Comparison of ENCODE assay signal across 8 cellular contexts in the genomic region with DNA sequence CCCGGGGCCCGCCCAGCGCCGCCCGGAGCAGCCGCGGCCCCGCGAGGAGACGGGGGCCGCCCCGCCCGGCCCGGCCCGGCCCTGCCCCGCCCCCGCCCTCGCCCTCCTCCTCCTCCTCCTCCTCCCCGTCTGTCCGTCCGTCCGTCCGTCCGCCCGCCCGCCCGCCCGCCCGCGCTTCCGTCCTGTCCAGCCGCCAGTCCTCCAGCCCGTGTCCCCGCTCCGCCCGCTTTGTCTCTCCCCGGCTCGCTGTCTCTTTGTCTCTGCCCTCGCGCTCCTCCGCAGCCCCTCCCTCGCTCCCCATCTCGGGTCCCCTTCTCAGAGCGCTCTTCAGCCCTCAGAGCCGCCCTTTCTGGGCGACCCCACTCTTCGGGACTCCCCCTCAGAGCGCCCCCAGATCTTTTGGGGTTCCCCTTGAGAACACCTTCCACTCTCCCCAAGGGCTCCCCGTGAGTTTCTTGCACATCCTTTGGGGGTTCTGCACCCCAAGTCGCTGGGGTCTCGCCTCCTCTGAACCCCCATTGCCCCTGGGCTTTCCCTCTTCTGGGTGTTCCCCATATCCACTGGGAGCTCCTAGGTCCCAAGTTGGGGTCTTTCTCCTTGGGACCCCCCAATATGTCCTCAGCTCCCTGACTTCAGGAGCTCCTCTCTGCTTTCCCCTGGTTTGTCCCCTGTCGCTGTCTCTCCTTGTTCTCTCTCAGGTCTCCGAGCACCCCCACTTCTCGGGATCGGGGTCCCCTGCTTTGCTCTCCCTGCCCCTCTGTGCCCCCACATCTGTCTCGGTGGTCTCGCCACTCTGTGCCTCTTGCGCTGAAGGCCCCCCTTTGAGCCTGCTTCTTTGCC.
DNase-seq lines count a peak whose midpoint lies in the region; ATAC-seq and TF ChIP-seq lines count a peak whose summit lies in the region.

No MANE protein-coding gene starts in this region.

- H3K36me3 Mint-ChIP-seq in CD8-positive, alpha-beta T cell = peaks cover 2% of the 10 kb centered on the region
- peaks cover 15% of the 10 kb centered on the region for H3K36me3 Mint-ChIP-seq in endothelial cell (ENCODE audit: low read depth, unreplicated experiment)
- no peaks in the 10 kb centered on the region for H3K36me3 Mint-ChIP-seq in mesothelial cell of epicardium

- H3K9ac ChIP-seq in MM.1S (ENCODE audit: low read length) = peak overlapping the region; percentile 80

- H3K4me3 ChIP-seq in CD8-positive, alpha-beta T cell (ENCODE audit: low read depth, low read length) = peak overlapping the region; percentile 74
- peak overlapping the region; percentile 94 for H3K4me3 ChIP-seq in MM.1S (ENCODE audit: low read length)
- peak overlapping the region; percentile 92 to 97 for H3K4me3 ChIP-seq in tibial artery

- peak overlapping the region; percentile 50 for H3K27ac ChIP-seq in CD8-positive, alpha-beta T cell (ENCODE audit: low read depth, low read length)
- H3K27ac ChIP-seq in MM.1S (ENCODE audit: low read length) = no peak overlapping the region
- peak overlapping the region; percentile 99 for H3K27ac ChIP-seq in tibial artery

- peaks cover 21% of the 10 kb centered on the region for H3K79me2 ChIP-seq in MM.1S (ENCODE audit: low read length)

- POLR2A ChIA-PET in CD8-positive, alpha-beta T cell (lab: Charles Lee) = interaction anchor here (1.1 to 1.7 kb wide), 2 partner anchors 12 to 226 kb away, joined by 3 to 9 read pairs; partner anchors contain the start of gene AAR2

- DNase-seq in CD8-positive, alpha-beta T cell = peak in 6 of 7 experiments; percentile 13 to 63 (median 37)
- no peak for DNase-seq in MM.1S
- peak; percentile 70 for DNase-seq in activated CD8-positive, alpha-beta memory T cell treated with anti-CD3 and anti-CD28 coated beads for 24 hours
- DNase-seq in endothelial cell (ENCODE audit: low spot score) = peak; percentile 60
- DNase-seq in mesothelial cell of epicardium (ENCODE audit: low spot score in 2 of 2, unreplicated experiment in 2 of 2) = peak in 1 of 2 experiments; percentile 58
- DNase-seq in tibial artery = peak; percentile 68 to 86

- peak overlapping the region; percentile 92 for H3K27ac Mint-ChIP-seq in CD8-positive, alpha-beta T cell
- peak overlapping the region; percentile 93 for H3K27ac Mint-ChIP-seq in endothelial cell (ENCODE audit: unreplicated experiment)
- peak overlapping the region; percentile 95 for H3K27ac Mint-ChIP-seq in mesothelial cell of epicardium

- peak; percentile 8 for ATAC-seq in CD8-positive, alpha-beta T cell
- ATAC-seq in GM21390 (IDR thresholded peaks at IDR 0.05; ENCODE audit: unreplicated experiment) (peak; percentile 33), HG03135 (IDR thresholded peaks at IDR 0.05; ENCODE audit: unreplicated experiment) (no peak)

- H3K9me3 ChIP-seq in CD8-positive, alpha-beta T cell (ENCODE audit: low read length) = no peaks in the 10 kb centered on the region
- no peaks in the 10 kb centered on the region for H3K9me3 ChIP-seq in MM.1S (replicated peaks; ENCODE audit: insufficient read depth, low read length)
- no peaks in the 10 kb centered on the region for H3K9me3 ChIP-seq in tibial artery

- H3K9me2 ChIP-seq in MM.1S (replicated peaks; ENCODE audit: insufficient read depth, low read length) = no peaks in the 10 kb centered on the region

- TF ChIP-seq CTCF in CD8-positive, alpha-beta T cell (IDR thresholded peaks at IDR 0.05) = no peak
- TF ChIP-seq CTCF in MM.1S (IDR thresholded peaks at IDR 0.05; ENCODE audit: low read length) (no peak), endothelial cell (IDR thresholded peaks at IDR 0.05; ENCODE audit: unreplicated experiment) (no peak), mesothelial cell of epicardium (IDR thresholded peaks at IDR 0.05; ENCODE audit: unreplicated experiment) (no peak), tibial artery (IDR thresholded peaks at IDR 0.05) (no peak)

- CTCF ChIA-PET in CD8-positive, alpha-beta T cell (lab: Charles Lee) = interaction anchor here (1.3 kb wide), 1 partner anchor 30 kb away, joined by 3 read pairs; no protein-coding TSS in a partner anchor

- H3K36me3 ChIP-seq in CD8-positive, alpha-beta T cell (ENCODE audit: insufficient read depth, low read length) = no peaks in the 10 kb centered on the region
- H3K36me3 ChIP-seq in MM.1S (replicated peaks; ENCODE audit: insufficient read depth, low read length) (no peaks in the 10 kb centered on the region), tibial artery (no peaks in the 10 kb centered on the region)

- no peaks in the 10 kb centered on the region for H4K20me1 ChIP-seq in MM.1S (ENCODE audit: insufficient read depth, low read length)

- H3K27me3 Mint-ChIP-seq in CD8-positive, alpha-beta T cell (ENCODE audit: low read depth) = no peaks in the 10 kb centered on the region
- peaks cover 10% of the 10 kb centered on the region for H3K27me3 Mint-ChIP-seq in endothelial cell (ENCODE audit: unreplicated experiment)
- H3K27me3 Mint-ChIP-seq in mesothelial cell of epicardium (ENCODE audit: low read depth) = no peaks in the 10 kb centered on the region

- peak overlapping the region; percentile 98 for H3K4me2 ChIP-seq in MM.1S (ENCODE audit: low read depth, low read length)

- H3K4me1 Mint-ChIP-seq in CD8-positive, alpha-beta T cell (ENCODE audit: low read depth) = peaks cover 53% of the 10 kb centered on the region
- peaks cover 40% of the 10 kb centered on the region for H3K4me1 Mint-ChIP-seq in endothelial cell (ENCODE audit: unreplicated experiment)
- H3K4me1 Mint-ChIP-seq in mesothelial cell of epicardium = peaks cover 35% of the 10 kb centered on the region

- H3K4me3 Mint-ChIP-seq in CD8-positive, alpha-beta T cell = peak overlapping the region; percentile 92
- peak overlapping the region; percentile 99 for H3K4me3 Mint-ChIP-seq in endothelial cell (ENCODE audit: unreplicated experiment)
- H3K4me3 Mint-ChIP-seq in mesothelial cell of epicardium = peak overlapping the region; percentile 94

- intact Hi-C loops in CD8-positive, alpha-beta T cell (cut with DNase I, micrococcal nuclease) = loop anchor here (1.0 to 10.0 kb wide), 11 partner anchors 30 to 1065 kb away; partner anchors contain the start of genes DSN1 (in 2 of the 2), NDRG3 (in 2 of the 2), RAB5IF (in 2 of the 2) and TGIF2 (in 2 of the 2)
- intact Hi-C loops in tibial artery (cut with DNase I; ENCODE audit: low total_unique reads) = loop anchor here (2.0 kb wide), 1 partner anchor 81 kb away; no protein-coding TSS in a partner anchor

- H3K27me3 ChIP-seq in CD8-positive, alpha-beta T cell (ENCODE audit: insufficient read depth, low read length) = no peaks in the 10 kb centered on the region
- no peaks in the 10 kb centered on the region for H3K27me3 ChIP-seq in MM.1S (replicated peaks; ENCODE audit: insufficient read depth, low read length)
- H3K27me3 ChIP-seq in tibial artery = no peaks in the 10 kb centered on the region

- peak overlapping the region; percentile 86 for H2AFZ ChIP-seq in MM.1S (ENCODE audit: low read length)

- peaks cover 6% of the 10 kb centered on the region; the same call in 1 of the 2 replicates for H3F3A ChIP-seq in MM.1S (ENCODE audit: insufficient read depth, low read length)

- H3K4me1 ChIP-seq in CD8-positive, alpha-beta T cell (ENCODE audit: insufficient read depth, low read length) = peaks cover 54% of the 10 kb centered on the region
- peaks cover 38% of the 10 kb centered on the region for H3K4me1 ChIP-seq in MM.1S (ENCODE audit: low read length)
- peaks cover 5 to 57% (median 43%) of the 10 kb centered on the region in 4 donors for H3K4me1 ChIP-seq in tibial artery

- no peaks in the 10 kb centered on the region for H3K9me3 Mint-ChIP-seq in CD8-positive, alpha-beta T cell
- H3K9me3 Mint-ChIP-seq in endothelial cell (ENCODE audit: unreplicated experiment) (no peaks in the 10 kb centered on the region), mesothelial cell of epicardium (no peaks in the 10 kb centered on the region)
